In genomic region chr18:9506046-9506792, GRCh38 we compare ENCODE assay signal across 9 cellular contexts. TPM values are rescaled to one million over a fixed set of nuclear protein-coding genes. Genes with fewer than 3 reads are reported as not detected.
A peak's percentile ranks its signal among the peaks of the same experiment; 100 is the strongest.
DNase-seq lines count a peak whose midpoint lies in the region; ATAC-seq and TF ChIP-seq lines count a peak whose summit lies in the region.
"Had no signal": no experiment of that assay in that cellular context is flagged by ENCODE, and none has a peak within 500 bp of the region (broad histone marks: within the 10 kb centered on the region; RNA-seq: fewer than 3 reads in every experiment).

No MANE protein-coding gene starts in this region.

- BruUV-seq in Calu3 (replicated peaks; lab: Mats Ljungman, UMichigan), result no TSS peak
- no TSS peak for BruUV-seq in PC-3 (replicated peaks; lab: Mats Ljungman, UMichigan)

- H3K4me1 Mint-ChIP-seq in Calu3 (ENCODE audit: low read depth, unreplicated experiment), result peaks cover 56% of the 10 kb centered on the region

- H3K4me3 ChIP-seq in PC-3 (ENCODE audit: low read length), result peak overlapping the region; percentile 8; the same call in 1 of the 2 replicates

- H3K27me3 ChIP-seq in PC-3 (ENCODE audit: low read length), result no peaks in the 10 kb centered on the region

- peak overlapping the region; percentile 41 for H3K4me2 ChIP-seq in PC-3 (ENCODE audit: low read length)

- H3K36me3 ChIP-seq in PC-3 (ENCODE audit: low read depth, low read length), result peaks cover 16% of the 10 kb centered on the region

- ATAC-seq in PC-3, result peak; percentile 91
- ATAC-seq in HG03280 (IDR thresholded peaks at IDR 0.05; ENCODE audit: unreplicated experiment), result no peak

- no peaks in the 10 kb centered on the region for H3K36me3 Mint-ChIP-seq in Calu3 (ENCODE audit: insufficient read depth, unreplicated experiment)

- no peak overlapping the region for H2AFZ ChIP-seq in PC-3 (ENCODE audit: low read length)

- peaks cover 74% of the 10 kb centered on the region for H3K79me2 ChIP-seq in PC-3 (ENCODE audit: low read length)

- H3K4me3 Mint-ChIP-seq in Calu3 (ENCODE audit: low read depth, unreplicated experiment), result no peak overlapping the region
- H3K4me3 Mint-ChIP-seq: immature natural killer cell had no signal

- H3K9me3 Mint-ChIP-seq in Calu3 (ENCODE audit: low read depth, unreplicated experiment), result no peaks in the 10 kb centered on the region

- peaks cover 20% of the 10 kb centered on the region for H3K4me1 ChIP-seq in PC-3 (ENCODE audit: insufficient read depth, low read length)

- intact Hi-C loops in Calu3 (cut with micrococcal nuclease; ENCODE audit: unreplicated experiment) (loop anchor here (10.0 kb wide), 1 partner anchor 91 kb away; no protein-coding TSS in a partner anchor), PC-3 (cut with micrococcal nuclease) (loop anchor here (1.0 to 5.0 kb wide), 2 partner anchors 8 to 219 kb away; no protein-coding TSS in a partner anchor)

- CTCF ChIA-PET in Calu3 (lab: Charles Lee), result no interaction called here
- CTCF ChIA-PET in PC-3 (lab: Charles Lee), result no interaction called here

- POLR2A ChIA-PET in PC-3 (lab: Charles Lee; ENCODE audit: unreplicated experiment), result no interaction called here

- H3K9me2 ChIP-seq in PC-3 (replicated peaks; ENCODE audit: low read length), result no peaks in the 10 kb centered on the region

- peak overlapping the region; percentile 7 for H3K27ac Mint-ChIP-seq in Calu3 (ENCODE audit: unreplicated experiment)

- H3F3A ChIP-seq in PC-3 (ENCODE audit: low read length, unreplicated experiment), result no peaks in the 10 kb centered on the region

- peak; percentile 49 for DNase-seq in Calu3
- peak; percentile 28 for DNase-seq in LHCN-M2 (ENCODE audit: low read depth)
- DNase-seq in PC-3, result peak; percentile 79
- DNase-seq in iPS-NIHi11 (ENCODE audit: low spot score), result peak; percentile 29
- DNase-seq in activated naive CD4-positive, alpha-beta T cell (lab: John Stamatoyannopoulos, UW), result no peak
- DNase-seq in NCI-H526 (lab: John Stamatoyannopoulos, UW), result no peak
- DNase-seq in stimulated activated CD4-positive, alpha-beta T cell treated with anti-CD3 and anti-CD28 coated beads, Interleukin-1b, Interleukin-23, amount 100 ng/mL, for 48 hours, result no peak
- DNase-seq: immature natural killer cell had no signal

- H3K9ac ChIP-seq in PC-3 (ENCODE audit: low read length), result no peak overlapping the region

- no peak for TF ChIP-seq CTCF in Calu3 (IDR thresholded peaks at IDR 0.05; ENCODE audit: unreplicated experiment)
- no peak for TF ChIP-seq CTCF in PC-3 (conservative IDR thresholded peaks at IDR 0.05; ENCODE audit: low read depth, low read length)

- H3K27ac ChIP-seq in PC-3 (ENCODE audit: low read length), result peak overlapping the region; percentile 37

- H3K27me3 Mint-ChIP-seq in Calu3 (ENCODE audit: unreplicated experiment), result no peaks in the 10 kb centered on the region

- 0 out of 2 replicates have a peak, but pooled peaks cover 11% of the 10 kb centered on the region for H4K20me1 ChIP-seq in PC-3 (ENCODE audit: low read length)

- no peaks in the 10 kb centered on the region for H3K9me3 ChIP-seq in PC-3 (ENCODE audit: low read length)

RNA-seq across cellular contexts. Expression of gene RALBP1, which starts 30.9 kb away (rescaled TPM):
- 65.8 and 69.7 TPM in 2 replicates for total RNA-seq in Calu3 (2022)
- 67.3 and 70.8 TPM in 2 replicates for total RNA-seq in LHCN-M2 (2014; rRNA removed)
- polyA plus RNA-seq in LHCN-M2 (2012), result 34.6 TPM
- total RNA-seq in PC-3 (2014; rRNA removed), result 89.8 and 94.3 TPM in 2 replicates

Comparison
In these comparisons a context has a peak if more than half of its experiments do, and no peak if none do; other contexts are left out.
1. DNase-seq: peak in Calu3 (single experiment), LHCN-M2 (single experiment), PC-3 (single experiment) and iPS-NIHi11 (single experiment); none in activated naive CD4-positive, alpha-beta T cell (0 of 4), NCI-H526 (0 of 2) and stimulated activated CD4-positive, alpha-beta T cell treated with anti-CD3 and anti-CD28 coated beads, Interleukin-1b, Interleukin-23, amount 100 ng/mL, for 48 hours (single experiment).